24 cellular contexts compared by ENCODE assay signal in genomic region chr2:64361151-64361938, GRCh38.
"Had no signal": no experiment of that assay in that cellular context is flagged by ENCODE, and none has a peak within 500 bp of the region (broad histone marks: within the 10 kb centered on the region; RNA-seq: fewer than 3 reads in every experiment).

No MANE protein-coding gene starts in this region.

- H3K4me3 Mint-ChIP-seq: activated B cell treated with CpG ODN at 0.5 μM for 24 hours; activated CD4-positive, alpha-beta T cell treated with anti-CD3 and anti-CD28 coated beads for 36 hours; activated naive CD8-positive, alpha-beta T cell treated with anti-CD3 and anti-CD28 coated beads, Interleukin-2, amount 10 ng/mL, durations not matched to agents 7 days and 5 days; activated T-cell treated with anti-CD3 and anti-CD28 coated beads, Interleukin-2, amount 50 U/mL, for 24 hours; immature natural killer cell; natural killer cell treated with Interleukin-12 subunit alpha and Interleukin-12 subunit beta and Interleukin-15 and Interleukin-18, amount 100 ng/mL, for 72 hours; T-helper 17 cell had no signal

- ATAC-seq: activated CD4-positive, alpha-beta T cell treated with anti-CD3 and anti-CD28 coated beads for 36 hours; left ventricle myocardium superior; stimulated activated naive CD8-positive, alpha-beta T cell treated with anti-CD3 and anti-CD28 coated beads, Interleukin-15, Interleukin-2, amounts not matched to agents 100 U/mL and 50 U/mL, for 24 hours; T-helper 17 cell had no signal

- FAIRE-seq: urothelium cell line had no signal

- H3K9me3 ChIP-seq: neutrophil, ovary, psoas muscle, right atrium auricular region, tibial artery had no signal

- H3K4me1 Mint-ChIP-seq: immature natural killer cell had no signal

- H3K36me3 ChIP-seq: neutrophil, ovary, right atrium auricular region, tibial artery had no signal

- H3K27me3 ChIP-seq: hepatocyte, ovary, right atrium auricular region, tibial artery had no signal

- H3K4me3 ChIP-seq: hepatocyte, ovary, psoas muscle, right atrium auricular region, tibial artery had no signal

- H3K27ac ChIP-seq: neutrophil, ovary, psoas muscle, right atrium auricular region had no signal

- DNase-seq: activated B cell treated with CpG ODN at 0.5 μM for 24 hours; activated CD4-positive, alpha-beta T cell treated with anti-CD3 and anti-CD28 coated beads for 36 hours; activated CD4-positive, alpha-beta T cell treated with anti-CD3 and anti-CD28 coated beads, Interleukin-2, amount 50 U/mL, for 4 hours; activated CD8-positive, alpha-beta memory T cell treated with anti-CD3 and anti-CD28 coated beads for 24 hours; activated CD8-positive, alpha-beta memory T cell treated with anti-CD3 and anti-CD28 coated beads, Interleukin-2, amount 50 U/mL, for 4 hours; activated naive CD4-positive, alpha-beta T cell treated with Interleukin-2 at 50 U/mL for 16 hours; activated naive CD8-positive, alpha-beta T cell treated with anti-CD3 and anti-CD28 coated beads, Interleukin-2, amount 10 ng/mL, durations not matched to agents 7 days and 5 days; activated T-cell treated with anti-CD3 and anti-CD28 coated beads, Interleukin-2, amount 50 U/mL, for 24 hours; amniotic stem cell; foreskin melanocyte; immature natural killer cell; left ventricle myocardium superior; ovary; psoas muscle; stimulated activated CD4-positive, alpha-beta T cell treated with anti-CD3 and anti-CD28 coated beads, Interleukin-4, amount 100 ng/mL, for 4 hours; stimulated activated naive CD8-positive, alpha-beta T cell treated with anti-CD3 and anti-CD28 coated beads, Interleukin-15, Interleukin-2, amounts not matched to agents 100 U/mL and 50 U/mL, for 24 hours; T-helper 17 cell; tibial artery had no signal

- H2AFZ ChIP-seq: hepatocyte had no signal

- H3K4me2 ChIP-seq: hepatocyte had no signal

- H3K36me3 Mint-ChIP-seq: activated naive CD8-positive, alpha-beta T cell treated with anti-CD3 and anti-CD28 coated beads, Interleukin-2, amount 10 ng/mL, durations not matched to agents 7 days and 5 days; immature natural killer cell; natural killer cell treated with Interleukin-12 subunit alpha and Interleukin-12 subunit beta and Interleukin-15 and Interleukin-18, amount 100 ng/mL, for 72 hours had no signal

- H3K9me3 Mint-ChIP-seq: activated B cell treated with CpG ODN at 0.5 μM for 24 hours; activated T-cell treated with anti-CD3 and anti-CD28 coated beads, Interleukin-2, amount 50 U/mL, for 24 hours; activated T-helper 2 cell treated with anti-CD3 and anti-CD28 coated beads, Interferon-gamma antibody, Interleukin-2, Interleukin-4, amounts not matched to agents 10 μg/mL and 5 μg/mL and 100 μg/mL, durations not matched to agents 14 hours and 24 hours and 36 hours; immature natural killer cell; natural killer cell treated with Interleukin-12 subunit alpha and Interleukin-12 subunit beta and Interleukin-15 and Interleukin-18, amount 100 ng/mL, for 72 hours had no signal

- H3K79me2 ChIP-seq: hepatocyte had no signal

- H3K27ac Mint-ChIP-seq: activated B cell treated with CpG ODN at 0.5 μM for 24 hours; activated CD4-positive, alpha-beta T cell treated with anti-CD3 and anti-CD28 coated beads for 36 hours; activated naive CD8-positive, alpha-beta T cell treated with anti-CD3 and anti-CD28 coated beads, Interleukin-2, amount 10 ng/mL, durations not matched to agents 7 days and 5 days; activated T-cell treated with anti-CD3 and anti-CD28 coated beads, Interleukin-2, amount 50 U/mL, for 24 hours; activated T-helper 2 cell treated with anti-CD3 and anti-CD28 coated beads, Interferon-gamma antibody, Interleukin-2, Interleukin-4, amounts not matched to agents 10 μg/mL and 5 μg/mL and 100 μg/mL, durations not matched to agents 14 hours and 24 hours and 36 hours; immature natural killer cell; natural killer cell treated with Interleukin-12 subunit alpha and Interleukin-12 subunit beta and Interleukin-15 and Interleukin-18, amount 100 ng/mL, for 72 hours; T-helper 17 cell had no signal
